In genomic region chr5:60578295-60578694, GRCh38 we compare ENCODE assay signal across 15 cellular contexts.
"Had no signal": no experiment of that assay in that cellular context is flagged by ENCODE, and none has a peak within 500 bp of the region (broad histone marks: within the 10 kb centered on the region; RNA-seq: fewer than 3 reads in every experiment).

No MANE protein-coding gene starts in this region.

- H3K4me2 ChIP-seq: neural progenitor cell had no signal

- H3K36me3 ChIP-seq: adrenal gland, colonic mucosa, neural progenitor cell, ovary, sigmoid colon, tibial nerve had no signal

- DNase-seq: activated CD4-positive, alpha-beta T cell treated with anti-CD3 and anti-CD28 coated beads, Interleukin-2, amount 50 U/mL, for 4 hours; activated CD4-positive, CD25-positive, alpha-beta regulatory T cell treated with anti-CD3 and anti-CD28 coated beads, Interleukin-2, amount 50 U/mL, for 72 hours; activated CD8-positive, alpha-beta memory T cell treated with anti-CD3 and anti-CD28 coated beads, Interleukin-2, amount 50 U/mL, for 4 hours; activated naive CD4-positive, alpha-beta T cell treated with anti-CD3 and anti-CD28 coated beads for 36 hours; adrenal gland; caudate nucleus; colonic mucosa; ovary; sigmoid colon; stimulated activated CD4-positive, alpha-beta T cell treated with anti-CD3 and anti-CD28 coated beads, Interleukin-2, amount 100 ng/mL, for 24 hours; stimulated activated naive B cell treated with anti-CD40 and anti-IgM and Interleukin-4, amounts not matched to agents 10 μg/mL and 1 μg/mL and 100 μg/mL, for 72 hours had no signal

- H3K4me1 ChIP-seq: adrenal gland, colonic mucosa, neural progenitor cell, sigmoid colon, tibial nerve had no signal

- H2AFZ ChIP-seq: neural progenitor cell had no signal

- H3K27ac ChIP-seq: adrenal gland, colonic mucosa, neural progenitor cell, ovary, sigmoid colon, tibial nerve had no signal

- H3K9me3 ChIP-seq: adrenal gland, colonic mucosa, ovary had no signal

- ATAC-seq: stimulated activated naive B cell treated with anti-CD40 and anti-IgM and Interleukin-4, amounts not matched to agents 10 μg/mL and 1 μg/mL and 100 μg/mL, for 72 hours had no signal

- FAIRE-seq: endothelial cell of umbilical vein, frontal cortex had no signal

- H3K9ac ChIP-seq: neural progenitor cell had no signal

- H3K4me3 ChIP-seq: adrenal gland, colonic mucosa, neural progenitor cell, ovary, sigmoid colon, tibial nerve had no signal

- H3K27me3 ChIP-seq: adrenal gland, colonic mucosa, neural progenitor cell, ovary, sigmoid colon, tibial nerve had no signal
